ENCODE assay signal across 2 cellular contexts in the genomic region with DNA sequence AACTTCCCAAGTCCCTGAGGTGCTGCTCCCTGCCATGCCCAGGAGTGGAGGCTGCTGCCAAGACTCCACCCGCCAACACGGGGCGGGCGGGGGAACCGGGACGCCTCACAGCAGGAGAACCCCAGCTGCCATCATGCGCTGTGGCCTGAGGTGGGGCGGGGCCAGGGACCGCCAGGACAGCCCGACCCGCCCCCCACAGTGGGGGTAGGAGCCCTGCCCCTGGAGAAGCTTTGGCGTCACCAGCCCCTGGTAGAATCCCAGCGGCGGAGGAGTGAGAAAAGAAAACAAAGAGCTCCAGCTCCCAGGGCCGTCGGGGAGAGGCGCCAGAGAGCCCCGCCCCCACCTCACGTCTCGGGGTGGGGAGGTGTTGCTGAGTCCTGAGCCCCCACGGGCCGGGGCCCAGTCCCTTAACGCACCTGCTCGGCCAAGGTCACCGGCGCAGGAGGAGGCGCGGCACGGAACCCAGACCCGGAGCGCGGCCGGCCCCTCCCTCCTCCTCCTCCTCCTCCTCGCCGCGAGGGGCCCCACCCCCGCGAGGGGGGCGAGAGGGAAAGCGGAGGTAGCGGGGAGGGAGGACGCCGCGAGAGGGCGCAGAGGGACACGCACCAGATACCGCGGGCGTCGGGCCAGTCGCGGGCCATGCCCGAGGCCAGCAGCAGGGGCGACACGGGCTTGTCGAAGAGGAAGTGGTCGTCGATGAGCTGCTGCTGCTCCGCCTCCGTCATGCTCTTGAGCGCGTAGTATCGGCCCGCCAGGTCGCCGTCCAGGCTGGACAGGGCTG.
A peak's percentile ranks its signal among the peaks of the same experiment; 100 is the strongest.
TF ChIP-seq lines count a peak whose summit lies in the region.

No MANE protein-coding gene starts in this region.

TF ChIP-seq in HEK293, 187 proteins besides CTCF, POLR2A, EP300 and RAD21 (continues in another document):
- TF ChIP-seq ZNF140 (tag by site-specific recombination; IDR thresholded peaks at IDR 0.05): no peak
- TF ChIP-seq ZBTB10 (tag by site-specific recombination; IDR thresholded peaks at IDR 0.05): peak; percentile 97
- no peak for TF ChIP-seq ZNF266 (tag by site-specific recombination; IDR thresholded peaks at IDR 0.05; ENCODE audit: low read depth)
- TF ChIP-seq ZNF544 (tag by site-specific recombination; IDR thresholded peaks at IDR 0.05): no peak
- no peak for TF ChIP-seq ZNF624 (tag by site-specific recombination; IDR thresholded peaks at IDR 0.05)
- TF ChIP-seq ZNF169 (tag by site-specific recombination; IDR thresholded peaks at IDR 0.05): no peak
- TF ChIP-seq ZNF311 (tag by site-specific recombination; IDR thresholded peaks at IDR 0.05; ENCODE audit: borderline replicate concordance): no peak
- peak; percentile 49; the same call in 1 of the 2 replicates for TF ChIP-seq ZSCAN18 (tag by site-specific recombination; IDR thresholded peaks at IDR 0.05)
- TF ChIP-seq ZNF292 (tag by site-specific recombination; IDR thresholded peaks at IDR 0.05; ENCODE audit: borderline replicate concordance, low read depth): no peak
- 0 out of 2 replicates have a peak, but pooled peaks have one; percentile 85 for TF ChIP-seq ZFP37 (tag by site-specific recombination; IDR thresholded peaks at IDR 0.05)
- no peak for TF ChIP-seq ZNF792 (tag by site-specific recombination; IDR thresholded peaks at IDR 0.05)
- no peak for TF ChIP-seq ZNF548 (tag by site-specific recombination; IDR thresholded peaks at IDR 0.05)
- TF ChIP-seq PATZ1 (tag by site-specific recombination; IDR thresholded peaks at IDR 0.05): peak; percentile 99
- no peak for TF ChIP-seq HOXD13 (CRISPR knock-in tag; IDR thresholded peaks at IDR 0.05; ENCODE audit: borderline replicate concordance)
- TF ChIP-seq, protein P1, sequence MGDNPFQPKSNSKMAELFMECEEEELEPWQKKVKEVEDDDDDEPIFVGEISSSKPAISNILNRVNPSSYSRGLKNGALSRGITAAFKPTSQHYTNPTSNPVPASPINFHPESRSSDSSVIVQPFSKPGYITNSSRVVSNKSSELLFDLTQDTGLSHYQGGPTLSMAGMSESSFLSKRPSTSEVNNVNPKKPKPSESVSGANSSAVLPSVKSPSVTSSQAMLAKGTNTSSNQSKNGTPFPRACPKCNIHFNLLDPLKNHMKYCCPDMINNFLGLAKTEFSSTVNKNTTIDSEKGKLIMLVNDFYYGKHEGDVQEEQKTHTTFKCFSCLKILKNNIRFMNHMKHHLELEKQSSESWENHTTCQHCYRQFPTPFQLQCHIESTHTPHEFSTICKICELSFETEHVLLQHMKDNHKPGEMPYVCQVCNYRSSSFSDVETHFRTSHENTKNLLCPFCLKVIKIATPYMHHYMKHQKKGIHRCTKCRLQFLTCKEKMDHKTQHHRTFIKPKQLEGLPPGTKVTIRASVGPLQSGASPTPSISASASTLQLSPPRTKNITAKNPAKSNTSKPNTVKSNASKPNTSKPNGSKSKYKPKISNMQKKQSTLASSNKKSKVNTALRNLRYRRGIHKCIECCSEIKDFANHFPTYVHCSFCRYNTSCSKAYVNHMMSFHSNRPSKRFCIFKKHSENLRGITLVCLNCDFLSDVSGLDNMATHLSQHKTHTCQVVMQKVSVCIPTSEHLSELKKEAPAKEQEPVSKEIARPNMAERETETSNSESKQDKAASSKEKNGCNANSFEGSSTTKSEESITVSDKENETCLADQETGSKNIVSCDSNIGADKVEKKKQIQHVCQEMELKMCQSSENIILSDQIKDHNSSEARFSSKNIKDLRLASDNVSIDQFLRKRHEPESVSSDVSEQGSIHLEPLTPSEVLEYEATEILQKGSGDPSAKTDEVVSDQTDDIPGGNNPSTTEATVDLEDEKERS (tag by site-specific recombination; IDR thresholded peaks at IDR 0.05): no peak
- TF ChIP-seq ZNF324 (tag by site-specific recombination; IDR thresholded peaks at IDR 0.05): peak; percentile 95
- TF ChIP-seq ZNF558 (tag by site-specific recombination; IDR thresholded peaks at IDR 0.05): no peak
- peak; percentile 90 for TF ChIP-seq KLF1 (tag by site-specific recombination; IDR thresholded peaks at IDR 0.05)
- TF ChIP-seq ZNF777 (tag by site-specific recombination; IDR thresholded peaks at IDR 0.05; ENCODE audit: borderline replicate concordance): peak; percentile 72; the same call in 1 of the 2 replicates

TF ChIP-seq in H1, 55 proteins besides CTCF, POLR2A, EP300 and RAD21:
- TF ChIP-seq TCF12 (IDR thresholded peaks at IDR 0.05; ENCODE audit: low read depth, low read length): 0 out of 2 replicates have a peak, but pooled peaks have one; percentile 5
- TF ChIP-seq TBP (IDR thresholded peaks at IDR 0.05; ENCODE audit: low read depth, low read length): peak; percentile 35; the same call in 1 of the 2 replicates
- peak; percentile 34; the same call in 1 of the 2 replicates for TF ChIP-seq EGR1 (IDR thresholded peaks at IDR 0.05; ENCODE audit: borderline replicate concordance, low read depth, low read length)
- TF ChIP-seq CHD1 (IDR thresholded peaks at IDR 0.05; ENCODE audit: low read depth, low read length): no peak
- TF ChIP-seq, protein P2, sequence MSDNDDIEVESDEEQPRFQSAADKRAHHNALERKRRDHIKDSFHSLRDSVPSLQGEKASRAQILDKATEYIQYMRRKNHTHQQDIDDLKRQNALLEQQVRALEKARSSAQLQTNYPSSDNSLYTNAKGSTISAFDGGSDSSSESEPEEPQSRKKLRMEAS (IDR thresholded peaks at IDR 0.05): peak; percentile 64
- peak; percentile 50 for TF ChIP-seq CREB1 (IDR thresholded peaks at IDR 0.05)
- TF ChIP-seq ASH2L (IDR thresholded peaks at IDR 0.05; ENCODE audit: low read length): peak; percentile 85
- TF ChIP-seq POU5F1 (IDR thresholded peaks at IDR 0.05; ENCODE audit: low read depth, low read length): no peak
- TF ChIP-seq CBX5 (IDR thresholded peaks at IDR 0.05; ENCODE audit: low read depth, low read length): no peak
- TF ChIP-seq TAF1 (IDR thresholded peaks at IDR 0.05; ENCODE audit: low read depth, low read length): 0 out of 2 replicates have a peak, but pooled peaks have one; percentile 40
- no peak for TF ChIP-seq FOSL1 (IDR thresholded peaks at IDR 0.05; ENCODE audit: insufficient read depth, low read depth, low read length)
- TF ChIP-seq POLR2AphosphoS5 (IDR thresholded peaks at IDR 0.05; ENCODE audit: low read depth, low read length): peak; percentile 89
- TF ChIP-seq CHD2 (IDR thresholded peaks at IDR 0.05; ENCODE audit: low read length): peak; percentile 63; the same call in 1 of the 2 replicates
- TF ChIP-seq, protein P3, sequence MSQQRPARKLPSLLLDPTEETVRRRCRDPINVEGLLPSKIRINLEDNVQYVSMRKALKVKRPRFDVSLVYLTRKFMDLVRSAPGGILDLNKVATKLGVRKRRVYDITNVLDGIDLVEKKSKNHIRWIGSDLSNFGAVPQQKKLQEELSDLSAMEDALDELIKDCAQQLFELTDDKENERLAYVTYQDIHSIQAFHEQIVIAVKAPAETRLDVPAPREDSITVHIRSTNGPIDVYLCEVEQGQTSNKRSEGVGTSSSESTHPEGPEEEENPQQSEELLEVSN (IDR thresholded peaks at IDR 0.05): peak; percentile 52; the same call in 1 of the 2 replicates
- TF ChIP-seq SIN3A (conservative IDR thresholded peaks at IDR 0.05 in 1 of 2, IDR thresholded peaks at IDR 0.05 in 1 of 2; ENCODE audit: low read depth in 1 of 2, low read length in 2 of 2): peak; percentile 22 to 80; a peak in 2 of 4 replicates
- TF ChIP-seq, protein P4, sequence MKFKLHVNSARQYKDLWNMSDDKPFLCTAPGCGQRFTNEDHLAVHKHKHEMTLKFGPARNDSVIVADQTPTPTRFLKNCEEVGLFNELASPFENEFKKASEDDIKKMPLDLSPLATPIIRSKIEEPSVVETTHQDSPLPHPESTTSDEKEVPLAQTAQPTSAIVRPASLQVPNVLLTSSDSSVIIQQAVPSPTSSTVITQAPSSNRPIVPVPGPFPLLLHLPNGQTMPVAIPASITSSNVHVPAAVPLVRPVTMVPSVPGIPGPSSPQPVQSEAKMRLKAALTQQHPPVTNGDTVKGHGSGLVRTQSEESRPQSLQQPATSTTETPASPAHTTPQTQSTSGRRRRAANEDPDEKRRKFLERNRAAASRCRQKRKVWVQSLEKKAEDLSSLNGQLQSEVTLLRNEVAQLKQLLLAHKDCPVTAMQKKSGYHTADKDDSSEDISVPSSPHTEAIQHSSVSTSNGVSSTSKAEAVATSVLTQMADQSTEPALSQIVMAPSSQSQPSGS (IDR thresholded peaks at IDR 0.05; ENCODE audit: low read length): peak; percentile 30; the same call in 1 of the 2 replicates
- TF ChIP-seq NANOG (IDR thresholded peaks at IDR 0.05; ENCODE audit: insufficient read depth, low read depth, low read length, poor library complexity, severe bottlenecking): no peak
- no peak for TF ChIP-seq CBX8 (IDR thresholded peaks at IDR 0.05; ENCODE audit: borderline replicate concordance, low read depth, low read length)
- peak; percentile 60 for TF ChIP-seq BACH1 (IDR thresholded peaks at IDR 0.05; ENCODE audit: low read length)
- TF ChIP-seq TAF7 (optimal IDR thresholded peaks at IDR 0.05; ENCODE audit: borderline replicate concordance, low read depth, low read length): peak; percentile 56
